In the genomic region with DNA sequence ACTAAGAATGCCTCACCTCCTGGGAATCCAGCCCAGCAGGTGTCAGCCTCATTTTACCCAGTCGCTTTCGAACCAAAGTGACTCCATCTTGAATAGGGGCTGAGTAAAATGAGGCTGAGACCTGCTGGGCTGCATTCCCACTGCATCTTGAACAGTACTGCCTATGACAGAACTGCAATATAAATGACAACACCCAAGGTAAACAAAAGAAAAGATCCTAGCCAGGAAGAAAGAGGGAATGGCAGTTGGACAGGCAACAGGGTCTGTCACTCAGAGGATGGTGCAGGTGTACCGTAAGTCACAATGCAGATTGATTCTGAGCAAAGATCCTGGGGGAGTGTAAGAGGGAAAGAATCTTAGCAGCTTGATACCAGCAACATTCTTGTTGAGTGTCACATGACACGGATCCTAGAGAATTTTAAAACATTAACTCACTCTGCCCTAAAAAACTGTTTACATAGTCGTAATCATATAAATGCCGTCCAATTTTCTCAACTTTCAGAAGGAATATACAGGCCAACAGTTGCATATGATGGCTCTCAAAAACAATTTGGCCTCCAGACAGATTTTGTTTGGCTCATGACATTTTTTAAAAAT, we compare ENCODE assay signal across 1 cellular context.
TF ChIP-seq lines count a peak whose summit lies in the region.

No MANE protein-coding gene starts in this region.

TF ChIP-seq in A549, 52 proteins besides CTCF, POLR2A, EP300 and RAD21:
- TF ChIP-seq TP53 (CRISPR knock-in tag; IDR thresholded peaks at IDR 0.05) = peak; percentile 98
- TF ChIP-seq ZNF302 (CRISPR knock-in tag; IDR thresholded peaks at IDR 0.05) = peak; percentile 99
- TF ChIP-seq RARB (CRISPR knock-in tag; IDR thresholded peaks at IDR 0.05) = peak; percentile 92
- TF ChIP-seq CHD4 (IDR thresholded peaks at IDR 0.05; ENCODE audit: borderline replicate concordance) = no peak
- no peak for TF ChIP-seq HDAC2 (IDR thresholded peaks at IDR 0.05)
- TF ChIP-seq FOXS1 (CRISPR knock-in tag; IDR thresholded peaks at IDR 0.05) = peak; percentile 98
- TF ChIP-seq EHF (CRISPR knock-in tag; IDR thresholded peaks at IDR 0.05) = peak; percentile 99
- TF ChIP-seq RCOR1 (IDR thresholded peaks at IDR 0.05; ENCODE audit: low read depth, low read length) = no peak
- TF ChIP-seq HEYL (CRISPR knock-in tag; IDR thresholded peaks at IDR 0.05) = peak; percentile 99
- TF ChIP-seq, protein P1, sequence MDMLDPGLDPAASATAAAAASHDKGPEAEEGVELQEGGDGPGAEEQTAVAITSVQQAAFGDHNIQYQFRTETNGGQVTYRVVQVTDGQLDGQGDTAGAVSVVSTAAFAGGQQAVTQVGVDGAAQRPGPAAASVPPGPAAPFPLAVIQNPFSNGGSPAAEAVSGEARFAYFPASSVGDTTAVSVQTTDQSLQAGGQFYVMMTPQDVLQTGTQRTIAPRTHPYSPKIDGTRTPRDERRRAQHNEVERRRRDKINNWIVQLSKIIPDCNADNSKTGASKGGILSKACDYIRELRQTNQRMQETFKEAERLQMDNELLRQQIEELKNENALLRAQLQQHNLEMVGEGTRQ (IDR thresholded peaks at IDR 0.05) = peak; percentile 58; the same call in 1 of the 2 replicates
- TF ChIP-seq NR3C1 (IDR thresholded peaks at IDR 0.05) = no peak
- TF ChIP-seq HOXB5 (CRISPR knock-in tag; IDR thresholded peaks at IDR 0.05) = peak; percentile 99
- TF ChIP-seq, protein P2, sequence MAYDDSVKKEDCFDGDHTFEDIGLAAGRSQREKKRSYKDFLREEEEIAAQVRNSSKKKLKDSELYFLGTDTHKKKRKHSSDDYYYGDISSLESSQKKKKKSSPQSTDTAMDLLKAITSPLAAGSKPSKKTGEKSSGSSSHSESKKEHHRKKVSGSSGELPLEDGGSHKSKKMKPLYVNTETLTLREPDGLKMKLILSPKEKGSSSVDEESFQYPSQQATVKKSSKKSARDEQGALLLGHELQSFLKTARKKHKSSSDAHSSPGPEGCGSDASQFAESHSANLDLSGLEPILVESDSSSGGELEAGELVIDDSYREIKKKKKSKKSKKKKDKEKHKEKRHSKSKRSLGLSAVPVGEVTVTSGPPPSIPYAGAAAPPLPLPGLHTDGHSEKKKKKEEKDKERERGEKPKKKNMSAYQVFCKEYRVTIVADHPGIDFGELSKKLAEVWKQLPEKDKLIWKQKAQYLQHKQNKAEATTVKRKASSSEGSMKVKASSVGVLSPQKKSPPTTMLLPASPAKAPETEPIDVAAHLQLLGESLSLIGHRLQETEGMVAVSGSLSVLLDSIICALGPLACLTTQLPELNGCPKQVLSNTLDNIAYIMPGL (CRISPR knock-in tag; IDR thresholded peaks at IDR 0.05; ENCODE audit: borderline replicate concordance) = peak; percentile 94
- peak; percentile 98 for TF ChIP-seq FOSB (CRISPR knock-in tag; IDR thresholded peaks at IDR 0.05)
- peak; percentile 91; the same call in 1 of the 2 replicates for TF ChIP-seq TFCP2L1 (CRISPR knock-in tag; IDR thresholded peaks at IDR 0.05)
- TF ChIP-seq MAZ (IDR thresholded peaks at IDR 0.05; ENCODE audit: borderline replicate concordance, low read depth, low read length) = no peak
- no peak for TF ChIP-seq GATA3 (IDR thresholded peaks at IDR 0.05; ENCODE audit: borderline replicate concordance)
- TF ChIP-seq, protein P3, sequence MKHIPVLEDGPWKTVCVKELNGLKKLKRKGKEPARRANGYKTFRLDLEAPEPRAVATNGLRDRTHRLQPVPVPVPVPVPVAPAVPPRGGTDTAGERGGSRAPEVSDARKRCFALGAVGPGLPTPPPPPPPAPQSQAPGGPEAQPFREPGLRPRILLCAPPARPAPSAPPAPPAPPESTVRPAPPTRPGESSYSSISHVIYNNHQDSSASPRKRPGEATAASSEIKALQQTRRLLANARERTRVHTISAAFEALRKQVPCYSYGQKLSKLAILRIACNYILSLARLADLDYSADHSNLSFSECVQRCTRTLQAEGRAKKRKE (CRISPR knock-in tag; IDR thresholded peaks at IDR 0.05; ENCODE audit: low read depth) = peak; percentile 100
- no peak for TF ChIP-seq ZFP36 (IDR thresholded peaks at IDR 0.05; ENCODE audit: borderline replicate concordance, partially characterized antibody)
- TF ChIP-seq HOXA7 (CRISPR knock-in tag; IDR thresholded peaks at IDR 0.05) = peak; percentile 98
- TF ChIP-seq NPAS2 (CRISPR knock-in tag; IDR thresholded peaks at IDR 0.05; ENCODE audit: borderline replicate concordance) = peak; percentile 94
- no peak for TF ChIP-seq CBX8 (IDR thresholded peaks at IDR 0.05)
- TF ChIP-seq HOXB13 (CRISPR knock-in tag; IDR thresholded peaks at IDR 0.05; ENCODE audit: low read depth) = peak; percentile 100
- peak; percentile 99 for TF ChIP-seq ZSCAN20 (CRISPR knock-in tag; IDR thresholded peaks at IDR 0.05)
